8 cellular contexts compared by ENCODE assay signal in genomic region chr17:81391964-81392908, GRCh38. TPM values are rescaled to one million over a fixed set of nuclear protein-coding genes. Genes with fewer than 3 reads are reported as not detected.
DNase-seq lines count a peak whose midpoint lies in the region; ATAC-seq and TF ChIP-seq lines count a peak whose summit lies in the region.

No MANE protein-coding gene starts in this region.

- peaks cover 54% of the 10 kb centered on the region for H3K27me3 ChIP-seq in CD4-positive, alpha-beta memory T cell (ENCODE audit: insufficient read depth, low read length)
- H3K27me3 ChIP-seq in neuronal stem cell (ENCODE audit: control insufficient read depth in 3 of 3, insufficient read depth in 3 of 3, low read depth in 1 of 3, low read length in 3 of 3), result peaks cover 0 to 22% (median 0%) of the 10 kb centered on the region in 3 experiments

- H4K91ac ChIP-seq in neuronal stem cell (ENCODE audit: low read depth, low read length, poor library complexity), result no peak overlapping the region

- H3K23ac ChIP-seq in neuronal stem cell (ENCODE audit: low read depth, low read length, poor library complexity), result peak overlapping the region; percentile 12

- no peak for TF ChIP-seq CTCF in RWPE1 (conservative IDR thresholded peaks at IDR 0.05; ENCODE audit: low read depth)

- peaks cover 0 to 19% (median 0%) of the 10 kb centered on the region in 8 donors for H3K9me3 Mint-ChIP-seq in CD4-positive, alpha-beta memory T cell
- no peaks in the 10 kb centered on the region for H3K9me3 Mint-ChIP-seq in stimulated activated memory B cell treated with anti-CD40 and anti-IgM and Interleukin-4, amounts not matched to agents 10 μg/mL and 1 μg/mL and 100 μg/mL, for 72 hours

- ATAC-seq in stimulated activated memory B cell treated with anti-CD40 and anti-IgM and Interleukin-4, amounts not matched to agents 10 μg/mL and 1 μg/mL and 100 μg/mL, for 72 hours, result no peak

- peak overlapping the region in 6 of 8 donors; percentile 20 to 57 (median 43) for H3K4me3 Mint-ChIP-seq in CD4-positive, alpha-beta memory T cell
- H3K4me3 Mint-ChIP-seq in stimulated activated memory B cell treated with anti-CD40 and anti-IgM and Interleukin-4, amounts not matched to agents 10 μg/mL and 1 μg/mL and 100 μg/mL, for 72 hours, result no peak overlapping the region

- H2BK120ac ChIP-seq in neuronal stem cell (ENCODE audit: low read depth, low read length), result no peak overlapping the region

- H3K4me1 ChIP-seq in CD4-positive, alpha-beta memory T cell (ENCODE audit: insufficient read depth, low read length), result peaks cover 43% of the 10 kb centered on the region
- H3K4me1 ChIP-seq in neuronal stem cell (ENCODE audit: control insufficient read depth in 2 of 2, insufficient read depth in 1 of 2, low read depth in 1 of 2, low read length in 2 of 2), result peaks cover 55 to 57% of the 10 kb centered on the region in 2 donors

- no peak overlapping the region for H3K4me3 ChIP-seq in CD4-positive, alpha-beta memory T cell (ENCODE audit: low read length in 2 of 2)
- H3K4me3 ChIP-seq in neuronal stem cell (ENCODE audit: low read length in 2 of 2), result peak overlapping the region; percentile 65 to 89

- POLR2A ChIA-PET in CD4-positive, alpha-beta memory T cell (lab: Charles Lee; ENCODE audit: partially characterized antibody), result no interaction called here
- POLR2A ChIA-PET in RWPE1 (lab: Yijun Ruan, JAX; ENCODE audit: low non-redundant PET), result interaction anchor here (0.7 kb wide), 2 partner anchors 137 to 154 kb away, joined by 3 to 4 read pairs; partner anchors contain the start of gene TEPSIN

- H3K18ac ChIP-seq in neuronal stem cell (ENCODE audit: low read length), result peak overlapping the region; percentile 81

- no peak overlapping the region for H3K14ac ChIP-seq in neuronal stem cell (ENCODE audit: low read length)

- DNase-seq in CD4-positive, alpha-beta memory T cell, result no peak
- DNase-seq in RWPE1 (ENCODE audit: low spot score) (no peak), fibroblast of peridontal ligament (ENCODE audit: extremely low read depth) (peak; percentile 92), neuronal stem cell (ENCODE audit: low spot score) (no peak), A172 (ENCODE audit: low spot score) (no peak)
- DNase-seq in stimulated activated CD8-positive, alpha-beta memory T cell treated with anti-CD3 and anti-CD28 coated beads, Interleukin-4, amount 100 ng/mL, for 48 hours, result no peak
- no peak for DNase-seq in activated effector memory CD4-positive, alpha-beta T cell treated with anti-CD3 and anti-CD28 coated beads, Interleukin-2, amount 50 U/mL, for 16 hours

- peak overlapping the region; percentile 94 for H2BK15ac ChIP-seq in neuronal stem cell (ENCODE audit: low read length)

- H2BK5ac ChIP-seq in neuronal stem cell (ENCODE audit: low read length), result peak overlapping the region; percentile 66

- H3K9ac ChIP-seq in neuronal stem cell (ENCODE audit: low read depth, low read length, poor library complexity), result peak overlapping the region; percentile 75

- intact Hi-C loops in CD4-positive, alpha-beta memory T cell (cut with micrococcal nuclease), result loop anchor here (10.0 kb wide), 1 partner anchor 93 kb away; no protein-coding TSS in a partner anchor

- peak overlapping the region; percentile 1 for H2BK12ac ChIP-seq in neuronal stem cell (ENCODE audit: low read length)

- peak overlapping the region; percentile 77 for H3K4me2 ChIP-seq in neuronal stem cell (ENCODE audit: insufficient read depth, low read length, poor library complexity, severe bottlenecking)

- peak overlapping the region; percentile 99 for H2AK5ac ChIP-seq in neuronal stem cell (ENCODE audit: low read depth, low read length)

- CTCF ChIA-PET in CD4-positive, alpha-beta memory T cell (lab: Charles Lee; ENCODE audit: partially characterized antibody), result no interaction called here
- CTCF ChIA-PET in RWPE1 (lab: Yijun Ruan, JAX), result interaction anchor here (1.1 kb wide), 1 partner anchor 32 kb away, joined by 4 read pairs; no protein-coding TSS in a partner anchor

- no peaks in the 10 kb centered on the region for H3K9me3 ChIP-seq in CD4-positive, alpha-beta memory T cell (ENCODE audit: control insufficient read depth in 1 of 2, low read length in 2 of 2)
- peaks cover 0 to 2% of the 10 kb centered on the region in 2 donors for H3K9me3 ChIP-seq in neuronal stem cell (replicated peaks in 1 of 2; ENCODE audit: control insufficient read depth in 2 of 2, insufficient read depth in 1 of 2, low read depth in 1 of 2, low read length in 2 of 2)

- peaks cover 24 to 39% of the 10 kb centered on the region in 2 donors for H3K27me3 Mint-ChIP-seq in CD4-positive, alpha-beta memory T cell
- H3K27me3 Mint-ChIP-seq in stimulated activated memory B cell treated with anti-CD40 and anti-IgM and Interleukin-4, amounts not matched to agents 10 μg/mL and 1 μg/mL and 100 μg/mL, for 72 hours, result peaks cover 66% of the 10 kb centered on the region

- H3K27ac ChIP-seq in CD4-positive, alpha-beta memory T cell (ENCODE audit: low read depth, low read length), result no peak overlapping the region
- H3K27ac ChIP-seq in RWPE1, result peak overlapping the region; percentile 94
- no peak overlapping the region for H3K27ac ChIP-seq in neuronal stem cell (replicated peaks; ENCODE audit: low read length)

- H2AFZ ChIP-seq in neuronal stem cell (ENCODE audit: low read length), result no peak overlapping the region

- H3K36me3 Mint-ChIP-seq in CD4-positive, alpha-beta memory T cell, result peaks cover 0 to 2% of the 10 kb centered on the region in 2 donors
- no peaks in the 10 kb centered on the region for H3K36me3 Mint-ChIP-seq in stimulated activated memory B cell treated with anti-CD40 and anti-IgM and Interleukin-4, amounts not matched to agents 10 μg/mL and 1 μg/mL and 100 μg/mL, for 72 hours

- H3K4me1 Mint-ChIP-seq in CD4-positive, alpha-beta memory T cell, result peaks cover 3 to 26% (median 12%) of the 10 kb centered on the region in 4 donors
- peaks cover 5% of the 10 kb centered on the region for H3K4me1 Mint-ChIP-seq in stimulated activated memory B cell treated with anti-CD40 and anti-IgM and Interleukin-4, amounts not matched to agents 10 μg/mL and 1 μg/mL and 100 μg/mL, for 72 hours

- H3K79me1 ChIP-seq in neuronal stem cell (ENCODE audit: low read depth, low read length), result peaks cover 19% of the 10 kb centered on the region

- no CpG with 5 or more reads among the region's 33 CpGs for WGBS in neuronal stem cell (ENCODE audit: extremely low coverage in 2 of 2, insufficient read length in 2 of 2, insufficient replicate concordance in 1 of 2), 2 donors

- no peaks in the 10 kb centered on the region for H3K36me3 ChIP-seq in CD4-positive, alpha-beta memory T cell (ENCODE audit: insufficient read depth, low read length)
- peaks cover 4 to 8% of the 10 kb centered on the region in 2 donors for H3K36me3 ChIP-seq in neuronal stem cell (replicated peaks in 1 of 2; ENCODE audit: control insufficient read depth in 2 of 2, insufficient read depth in 2 of 2, low read length in 2 of 2)

- H3K4ac ChIP-seq in neuronal stem cell (ENCODE audit: low read length), result peak overlapping the region; percentile 47

- no peak overlapping the region for H4K8ac ChIP-seq in neuronal stem cell (ENCODE audit: low read depth, low read length)

- H3K27ac Mint-ChIP-seq in CD4-positive, alpha-beta memory T cell, result peak overlapping the region in 4 of 7 donors; percentile 36 to 79 (median 66)
- no peak overlapping the region for H3K27ac Mint-ChIP-seq in stimulated activated memory B cell treated with anti-CD40 and anti-IgM and Interleukin-4, amounts not matched to agents 10 μg/mL and 1 μg/mL and 100 μg/mL, for 72 hours

RNA-seq across cellular contexts. Expression of gene BAHCC1, which starts 3.0 kb away (rescaled TPM):
- not detected for total RNA-seq in CD4-positive, alpha-beta memory T cell
- polyA plus RNA-seq in CD4-positive, alpha-beta memory T cell, result not detected
- 15.9 TPM for polyA plus RNA-seq in neuronal stem cell (2013, experiment 1 of 2)
- polyA plus RNA-seq in neuronal stem cell (2013, experiment 2 of 2), result 17.5 TPM
- total RNA-seq in A172 (2014; rRNA removed; shearing (Covaris generic)), result 0.95 and 2.0 TPM in 2 replicates

Comparison
In these comparisons a context has a peak if more than half of its experiments do, and no peak if none do; other contexts are left out.
1. H3K4me3 ChIP-seq: peak in neuronal stem cell (2 of 2); none in CD4-positive, alpha-beta memory T cell (0 of 2).